ENCODE assay signal across 1 cellular context in the genomic region with DNA sequence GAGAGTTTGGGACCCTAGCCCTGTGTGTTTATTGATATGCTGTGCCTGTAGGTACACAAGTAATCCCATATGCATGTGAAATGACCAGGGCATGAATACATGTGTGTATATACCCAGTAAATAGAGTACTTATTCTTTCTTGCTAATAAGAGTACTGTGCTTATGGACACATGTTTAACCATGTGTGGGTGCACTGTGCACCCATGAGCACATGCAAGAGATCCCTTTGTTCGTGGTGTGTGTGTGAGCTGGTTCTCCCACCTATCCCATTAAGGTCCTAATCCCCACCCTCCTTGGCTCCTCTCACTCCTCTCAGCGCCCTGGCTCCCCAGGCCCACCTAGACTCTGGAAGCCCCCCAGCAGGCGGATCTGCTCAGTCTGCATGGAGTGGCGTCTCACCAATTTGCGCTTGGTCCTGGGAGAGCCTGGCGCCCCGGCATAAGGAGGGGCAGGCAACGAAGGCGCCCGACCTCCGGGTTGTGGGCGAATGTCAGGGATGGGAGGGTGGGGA.
TF ChIP-seq lines count a peak whose summit lies in the region.

No MANE protein-coding gene starts in this region.

TF ChIP-seq in H1, 55 proteins besides CTCF, POLR2A, EP300 and RAD21:
- TF ChIP-seq CBX8 (IDR thresholded peaks at IDR 0.05; ENCODE audit: borderline replicate concordance, low read depth, low read length) = no peak
- TF ChIP-seq, protein P1, sequence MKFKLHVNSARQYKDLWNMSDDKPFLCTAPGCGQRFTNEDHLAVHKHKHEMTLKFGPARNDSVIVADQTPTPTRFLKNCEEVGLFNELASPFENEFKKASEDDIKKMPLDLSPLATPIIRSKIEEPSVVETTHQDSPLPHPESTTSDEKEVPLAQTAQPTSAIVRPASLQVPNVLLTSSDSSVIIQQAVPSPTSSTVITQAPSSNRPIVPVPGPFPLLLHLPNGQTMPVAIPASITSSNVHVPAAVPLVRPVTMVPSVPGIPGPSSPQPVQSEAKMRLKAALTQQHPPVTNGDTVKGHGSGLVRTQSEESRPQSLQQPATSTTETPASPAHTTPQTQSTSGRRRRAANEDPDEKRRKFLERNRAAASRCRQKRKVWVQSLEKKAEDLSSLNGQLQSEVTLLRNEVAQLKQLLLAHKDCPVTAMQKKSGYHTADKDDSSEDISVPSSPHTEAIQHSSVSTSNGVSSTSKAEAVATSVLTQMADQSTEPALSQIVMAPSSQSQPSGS (IDR thresholded peaks at IDR 0.05; ENCODE audit: low read length) = no peak
- TF ChIP-seq SIRT6 (IDR thresholded peaks at IDR 0.05; ENCODE audit: low read length) = no peak
